ENCODE assay signal across 15 cellular contexts in genomic region chr19:43786665-43787064, GRCh38. TPM values are rescaled to one million over a fixed set of nuclear protein-coding genes. Genes with fewer than 3 reads are reported as not detected.
A peak's percentile ranks its signal among the peaks of the same experiment; 100 is the strongest.
DNase-seq lines count a peak whose midpoint lies in the region; ATAC-seq and TF ChIP-seq lines count a peak whose summit lies in the region.
"Had no signal": no experiment of that assay in that cellular context is flagged by ENCODE, and none has a peak within 500 bp of the region (broad histone marks: within the 10 kb centered on the region; RNA-seq: fewer than 3 reads in every experiment).

No MANE protein-coding gene starts in this region.

- H3K36me3 ChIP-seq in breast epithelium (no peaks in the 10 kb centered on the region), suprapubic skin (no peaks in the 10 kb centered on the region)
- H3K36me3 ChIP-seq in CD4-positive, alpha-beta memory T cell (ENCODE audit: insufficient read depth, low read length) = no peaks in the 10 kb centered on the region

- peaks cover 22 to 40% (median 29%) of the 10 kb centered on the region in 4 donors for H3K4me1 Mint-ChIP-seq in CD4-positive, alpha-beta memory T cell

- H3K9me3 ChIP-seq in breast epithelium (no peaks in the 10 kb centered on the region), suprapubic skin (no peaks in the 10 kb centered on the region)
- no peaks in the 10 kb centered on the region for H3K9me3 ChIP-seq in CD4-positive, alpha-beta memory T cell (ENCODE audit: control insufficient read depth in 1 of 2, low read length in 2 of 2)

- TF ChIP-seq POLR2A in breast epithelium (IDR thresholded peaks at IDR 0.05) = no peak
- no peak for TF ChIP-seq POLR2A in suprapubic skin (IDR thresholded peaks at IDR 0.05)

- H3K27ac Mint-ChIP-seq in CD4-positive, alpha-beta memory T cell = no peak overlapping the region
- H3K27ac Mint-ChIP-seq: CD8-positive, alpha-beta T cell; H9 had no signal

- H3K4me3 ChIP-seq in breast epithelium (no peak overlapping the region), suprapubic skin (no peak overlapping the region)
- H3K4me3 ChIP-seq in CD4-positive, alpha-beta memory T cell (ENCODE audit: low read length in 2 of 2) = no peak overlapping the region

- H3K4me1 ChIP-seq in breast epithelium (peaks cover 5 to 9% of the 10 kb centered on the region in 2 donors), suprapubic skin (peaks cover 49% of the 10 kb centered on the region)
- peaks cover 36% of the 10 kb centered on the region for H3K4me1 ChIP-seq in CD4-positive, alpha-beta memory T cell (ENCODE audit: insufficient read depth, low read length)

- peaks cover 0 to 5% of the 10 kb centered on the region in 2 donors for H3K27me3 Mint-ChIP-seq in CD4-positive, alpha-beta memory T cell

- H3K4me3 Mint-ChIP-seq in CD4-positive, alpha-beta memory T cell = no peak overlapping the region
- H3K4me3 Mint-ChIP-seq: CD14-positive monocyte; CD8-positive, alpha-beta T cell; H9 had no signal

- peaks cover 0 to 2% (median 0%) of the 10 kb centered on the region in 8 donors for H3K9me3 Mint-ChIP-seq in CD4-positive, alpha-beta memory T cell
- H3K9me3 Mint-ChIP-seq: CD8-positive, alpha-beta T cell; H9 had no signal

- H3K27ac ChIP-seq in 22Rv1 (peak overlapping the region; percentile 33; the same call in 1 of the 2 replicates), VCaP (peak overlapping the region; percentile 25; the same call in 1 of the 2 replicates), breast epithelium (peak overlapping the region; percentile 35 to 37), suprapubic skin (peak overlapping the region; percentile 57)
- H3K27ac ChIP-seq in CD4-positive, alpha-beta memory T cell (ENCODE audit: low read depth, low read length) = no peak overlapping the region

- POLR2A ChIA-PET in CD4-positive, alpha-beta memory T cell (lab: Charles Lee; ENCODE audit: partially characterized antibody) = no interaction called here

- 42% methylated on average over 1 of the region's 1 CpG for WGBS in suprapubic skin

- DNase-seq in breast epithelium (ENCODE audit: low spot score in 2 of 2) = no peak
- no peak for DNase-seq in suprapubic skin (ENCODE audit: low spot score in 2 of 2)
- no peak for DNase-seq in NCI-H2107 treated with DMSO at 0.1 percent for 48 hours (lab: John Stamatoyannopoulos, UW; ENCODE audit: unreplicated experiment)
- no peak for DNase-seq in CD4-positive, alpha-beta memory T cell
- DNase-seq: Calu3; CD8-positive, alpha-beta T cell; DMS79 treated with DMSO at 0.1 percent for 48 hours; GF-D8; H9 had no signal

- no peaks in the 10 kb centered on the region for H3K36me3 Mint-ChIP-seq in CD4-positive, alpha-beta memory T cell
- H3K36me3 Mint-ChIP-seq: CD14-positive monocyte; CD8-positive, alpha-beta T cell had no signal

- H3K27me3 ChIP-seq in breast epithelium = no peaks in the 10 kb centered on the region
- H3K27me3 ChIP-seq in suprapubic skin = no peaks in the 10 kb centered on the region
- H3K27me3 ChIP-seq in CD4-positive, alpha-beta memory T cell (ENCODE audit: insufficient read depth, low read length) = no peaks in the 10 kb centered on the region

- TF ChIP-seq EP300 in suprapubic skin (IDR thresholded peaks at IDR 0.05) = no peak

- CTCF ChIA-PET in CD4-positive, alpha-beta memory T cell (lab: Charles Lee; ENCODE audit: partially characterized antibody) = interaction anchor here (1.4 to 4.3 kb wide), 5 partner anchors 8 to 118 kb away, joined by 4 to 65 read pairs (median 5); no protein-coding TSS in a partner anchor

- TF ChIP-seq CTCF in 22Rv1 (IDR thresholded peaks at IDR 0.05) (no peak), VCaP (conservative IDR thresholded peaks at IDR 0.05) (no peak), breast epithelium (IDR thresholded peaks at IDR 0.05) (no peak), suprapubic skin (IDR thresholded peaks at IDR 0.05) (no peak)

- intact Hi-C loops in breast epithelium (cut with DNase I; ENCODE audit: low total_unique reads) = no loop called here
- intact Hi-C loops in CD4-positive, alpha-beta memory T cell (cut with micrococcal nuclease) = loop anchor here (5.0 to 10.0 kb wide), 2 partner anchors 222 to 339 kb away; no protein-coding TSS in a partner anchor

- ATAC-seq in HG03045 (IDR thresholded peaks at IDR 0.05; ENCODE audit: unreplicated experiment) = no peak
- ATAC-seq: CD8-positive, alpha-beta T cell had no signal

RNA-seq across cellular contexts. Expression of gene KCNN4, which starts 5.9 kb away (rescaled TPM):
- total RNA-seq in breast epithelium (10 to 100 TPM in 2 of 3 donors, 1 to 10 TPM in 1; 1.9 to 61.9 (median 28.2) TPM), suprapubic skin (10 to 100 TPM; 26.4 to 77.9 (median 48.2) TPM)
- total RNA-seq in CD4-positive, alpha-beta memory T cell = 10 to 100 TPM; 33.6 to 33.9 TPM
- 10 to 100 TPM; 10.5 to 23.7 TPM for polyA plus RNA-seq in CD4-positive, alpha-beta memory T cell
- total RNA-seq: HT-29 had no signal

RNA-seq across cellular contexts. Expression of gene LYPD5, which starts 15.6 kb away (rescaled TPM):
- total RNA-seq in breast epithelium = 1 to 10 TPM in 2 of 3 donors, under 1 TPM in 1; 0.48 to 7.2 (median 6.2) TPM
- total RNA-seq in suprapubic skin = 100 to 1,000 TPM in 1 of 4 donors, 10 to 100 TPM in 3; 48.5 to 114 (median 98.5) TPM
- total RNA-seq in CD4-positive, alpha-beta memory T cell = under 1 TPM; 0.49 to 0.97 TPM
- polyA plus RNA-seq in CD4-positive, alpha-beta memory T cell = under 1 TPM; 0.27 to 0.50 TPM
- total RNA-seq: A172; CD8-positive, alpha-beta T cell had no signal

RNA-seq across cellular contexts. Expression of gene SMG9, which starts 31.9 kb away (rescaled TPM):
- 10 to 100 TPM; 10.6 to 29.9 (median 20.6) TPM for total RNA-seq in breast epithelium
- 10 to 100 TPM; 21.5 to 44.4 (median 30.1) TPM for total RNA-seq in suprapubic skin
- total RNA-seq in CD4-positive, alpha-beta memory T cell = 10 to 100 TPM; 57.6 to 57.9 TPM
- 10 to 100 TPM in 1 of 2 donors, 1 to 10 TPM in 1; 3.8 to 13.7 TPM for polyA plus RNA-seq in CD4-positive, alpha-beta memory T cell

RNA-seq across cellular contexts. Expression of gene ZNF283, which starts 40.5 kb away (rescaled TPM):
- total RNA-seq in breast epithelium (10 to 100 TPM in 2 of 3 donors, 1 to 10 TPM in 1; 6.9 to 19.6 (median 13.8) TPM), suprapubic skin (10 to 100 TPM in 2 of 4 donors, 1 to 10 TPM in 2; 4.7 to 26.4 (median 10.0) TPM)
- 10 to 100 TPM; 18.1 to 20.7 TPM for total RNA-seq in CD4-positive, alpha-beta memory T cell
- polyA plus RNA-seq in CD4-positive, alpha-beta memory T cell = 1 to 10 TPM; 4.3 to 4.9 TPM

Comparison
In these comparisons a context has a peak if more than half of its experiments do, and no peak if none do; other contexts are left out.
1. RNA of gene LYPD5, which starts 15.6 kb away (total RNA-seq): 48.5 to 114 TPM in suprapubic skin; 0.48 to 7.2 TPM in breast epithelium and 0.49 to 0.97 TPM in CD4-positive, alpha-beta memory T cell; every median in the first group is over 4 times any median in the second.